12 cellular contexts compared by ENCODE assay signal in genomic region chr1:89311757-89312156, GRCh38. TPM values are rescaled to one million over a fixed set of nuclear protein-coding genes. Genes with fewer than 3 reads are reported as not detected.
A peak's percentile ranks its signal among the peaks of the same experiment; 100 is the strongest.
DNase-seq lines count a peak whose midpoint lies in the region; ATAC-seq, FAIRE-seq and TF ChIP-seq lines count a peak whose summit lies in the region.
"Had no signal": no experiment of that assay in that cellular context is flagged by ENCODE, and none has a peak within 500 bp of the region (broad histone marks: within the 10 kb centered on the region; RNA-seq: fewer than 3 reads in every experiment).

No MANE protein-coding gene starts in this region.

- TF ChIP-seq RAD21 in GM12878 (IDR thresholded peaks at IDR 0.05; ENCODE audit: insufficient read depth, low read depth, low read length), result no peak

- SMC1A ChIA-PET in GM12878 (lab: Charles Lee; ENCODE audit: uncharacterized antibody, unreplicated experiment), result interaction anchor here (0.9 to 3.0 kb wide), 7 partner anchors 11 to 301 kb away, joined by 3 to 21 read pairs (median 6); no protein-coding TSS in a partner anchor

- no peak for TF ChIP-seq POLR2A in GM12878 (IDR thresholded peaks at IDR 0.05; ENCODE audit: low read depth, low read length)

- in situ Hi-C loops in GM12878 (cut with MboI), result no loop called here

- no peak overlapping the region for H3K27ac Mint-ChIP-seq in mesothelial cell of epicardium

- peak; percentile 42 for ATAC-seq in HG03175 (IDR thresholded peaks at IDR 0.05; ENCODE audit: unreplicated experiment)
- ATAC-seq in GM12878, result peak; percentile 57
- peak; percentile 19 for ATAC-seq in mucosa of descending colon

- no peak overlapping the region for H3K9ac ChIP-seq in GM12878 (ENCODE audit: control insufficient read depth, insufficient read depth, low read length)

- no peak overlapping the region for H3K4me3 Mint-ChIP-seq in mesothelial cell of epicardium

- 43% methylated on average over 4 of the region's 4 CpGs for WGBS in GM12878 (ENCODE audit: insufficient coverage, insufficient replicate concordance, low lambda C conversion rate, missing lambda C conversion rate)

- TF ChIP-seq EP300 in GM12878 (IDR thresholded peaks at IDR 0.05; ENCODE audit: borderline replicate concordance in 1 of 2, control insufficient read depth in 1 of 2, low read depth in 2 of 2, low read length in 2 of 2), result no peak

- H3K36me3 ChIP-seq in GM12878 (ENCODE audit: control insufficient read depth in 2 of 2, insufficient read depth in 2 of 2, low read length in 1 of 2), result no peaks in the 10 kb centered on the region
- H3K36me3 ChIP-seq in mucosa of descending colon (ENCODE audit: low read depth), result no peaks in the 10 kb centered on the region

- H3K9me3 Mint-ChIP-seq in mesothelial cell of epicardium, result peaks cover 5% of the 10 kb centered on the region

- POLR2A ChIA-PET in GM12878 (lab: Charles Lee), result no interaction called here

- CTCF ChIA-PET in GM12878 (lab: Yijun Ruan, JAX), result interaction anchor here (0.6 to 1.5 kb wide), 2 partner anchors 226 to 562 kb away, joined by 3 read pairs; no protein-coding TSS in a partner anchor

- DNase-seq in ELF-1 (ENCODE audit: low read depth, low spot score) (peak; percentile 16), GM12878 (ENCODE audit: low read depth, low spot score) (no peak), mucosa of descending colon (no peak), iPS-NIHi7 (ENCODE audit: extremely low spot score) (no peak), mesothelial cell of epicardium (ENCODE audit: low spot score in 2 of 2, unreplicated experiment in 2 of 2) (no peak), NCI-H2196 (lab: John Stamatoyannopoulos, UW; ENCODE audit: unreplicated experiment) (no peak), NCI-H1436 treated with DMSO at 0.1 percent for 48 hours (lab: John Stamatoyannopoulos, UW) (no peak)
- DNase-seq: effector memory CD4-positive, alpha-beta T cell; midbrain; stimulated activated CD4-positive, alpha-beta T cell treated with anti-CD3 and anti-CD28 coated beads, Interleukin-4, amount 100 ng/mL, for 4 hours had no signal

- BruUV-seq in GM12878 (replicated peaks; lab: Mats Ljungman, UMichigan), result no TSS peak

- intact Hi-C loops in GM12878 (cut with micrococcal nuclease; ENCODE audit: unreplicated experiment), result loop anchor here (5.0 kb wide), 1 partner anchor 46 kb away; no protein-coding TSS in a partner anchor
- intact Hi-C loops in mucosa of descending colon (cut with DNase I, micrococcal nuclease), result no loop called here

- H3K4me1 ChIP-seq in GM12878 (ENCODE audit: control insufficient read depth, insufficient read depth, low read length) (peaks cover 12% of the 10 kb centered on the region; the same call in 1 of the 2 replicates), mucosa of descending colon (ENCODE audit: low read depth) (no peaks in the 10 kb centered on the region)

- peaks cover 3% of the 10 kb centered on the region; the same call in 2 of the 3 replicates for H3K9me3 ChIP-seq in GM12878 (replicated peaks; ENCODE audit: control insufficient read depth, insufficient read depth, low read length)
- H3K9me3 ChIP-seq in mucosa of descending colon, result peaks cover 6% of the 10 kb centered on the region

- H3K27ac ChIP-seq in GM12878 (ENCODE audit: control insufficient read depth, insufficient read depth), result no peak overlapping the region

- no peaks in the 10 kb centered on the region for H3K79me2 ChIP-seq in GM12878 (ENCODE audit: control insufficient read depth, insufficient read depth, low read length)

- RAD21 ChIA-PET in GM12878 (lab: Charles Lee; ENCODE audit: unreplicated experiment), result interaction anchor here (1.0 to 1.6 kb wide), 3 partner anchors 112 to 300 kb away, joined by 3 to 5 read pairs (median 3); no protein-coding TSS in a partner anchor

- no peaks in the 10 kb centered on the region for H3K27me3 ChIP-seq in GM12878 (replicated peaks in 1 of 2; ENCODE audit: control insufficient read depth in 2 of 2, insufficient read depth in 2 of 2, low read length in 1 of 2)

- no peak overlapping the region for H3K4me2 ChIP-seq in GM12878 (ENCODE audit: control insufficient read depth, insufficient read depth)

- H4K20me1 ChIP-seq in GM12878 (ENCODE audit: control insufficient read depth, insufficient read depth), result no peaks in the 10 kb centered on the region

- TF ChIP-seq CTCF in GM12878 (IDR thresholded peaks at IDR 0.05 in 2 of 3, conservative IDR thresholded peaks at IDR 0.05 in 1 of 3; ENCODE audit: control insufficient read depth in 2 of 3, extremely low read depth in 1 of 3, insufficient read depth in 1 of 3, low read depth in 3 of 3, low read length in 3 of 3) (no peak), mucosa of descending colon (IDR thresholded peaks at IDR 0.05) (no peak), mesothelial cell of epicardium (IDR thresholded peaks at IDR 0.05; ENCODE audit: unreplicated experiment) (no peak)

- no peak overlapping the region for H3K4me3 ChIP-seq in GM12878
- no peak overlapping the region for H3K4me3 ChIP-seq in mucosa of descending colon

- no peaks in the 10 kb centered on the region for H3K36me3 Mint-ChIP-seq in mesothelial cell of epicardium

- peaks cover 4% of the 10 kb centered on the region for H3K4me1 Mint-ChIP-seq in mesothelial cell of epicardium

- H2AFZ ChIP-seq in GM12878 (ENCODE audit: control insufficient read depth, low read depth, low read length), result peak overlapping the region; percentile 39; the same call in 1 of the 2 replicates

- H3K27me3 Mint-ChIP-seq in mesothelial cell of epicardium (ENCODE audit: low read depth), result no peaks in the 10 kb centered on the region

- FAIRE-seq in GM12878 (lab: Jason Lieb, UNC), result no peak
- FAIRE-seq: HTR-8/SVneo had no signal

TF ChIP-seq in GM12878, 131 proteins besides CTCF, POLR2A, EP300 and RAD21 (continues in another document):
- no peak for TF ChIP-seq CEBPZ (IDR thresholded peaks at IDR 0.05; ENCODE audit: low read depth, low read length)

RNA-seq across cellular contexts. Expression of gene GBP5, which starts 39.1 kb away (rescaled TPM):
- 2.9 and 3.5 TPM in 2 replicates for total RNA-seq in GM12878 (2013; cell fraction: nucleolus; rRNA removed)
- total RNA-seq in GM12878 (2014; rRNA removed) (0.17 and 0.60 TPM in 2 replicates), GM12878 (2014; rRNA removed; fragmentation: Illumina TruSeq; extraction: Trizol) (0.40 and 0.74 TPM in 2 replicates), GM12878 (2021) (0.44 and 0.56 TPM in 2 replicates), mucosa of descending colon (1 to 10 TPM; 2.1 to 7.3 (median 3.3) TPM), mesothelial cell of epicardium (not detected in 3 replicates)
- 1.3 TPM for polyA plus RNA-seq in GM12878 (2011; ENCODE audit: low read depth)
- polyA plus RNA-seq in GM12878 (2011; rRNA removed) (0.50 and 0.53 TPM in 2 replicates), GM12878 (2014; fragmentation: Illumina TruSeq; extraction: Trizol) (0.31 and 0.78 TPM in 2 replicates), GM12878 (2014; fragmentation: Nextera tagmentation; extraction: Ambion mirVana) (under 1 TPM; 0.29 to 0.55 TPM), GM12878 (2014; rRNA removed) (0.37 and 0.72 TPM in 2 replicates), GM12878 (2016; fragmentation: Nextera tagmentation; extraction: Ambion mirVana) (1 to 10 TPM in 1 of 2 experiments, under 1 TPM in 1; 0.35 to 1.0 TPM)
- polyA plus RNA-seq in GM12878 (2011; cell fraction: cytosol; rRNA removed), result 0.13 and 0.20 TPM in 2 replicates
- 0.51 TPM in 2 replicates for polyA plus RNA-seq in GM12878 (2011; cell fraction: nucleus; rRNA removed)
- 1.8 TPM in 2 replicates for polyA plus RNA-seq in GM12878 (2012)
- polyA minus RNA-seq in GM12878 (2011; rRNA and poly(A)+ RNA removed), result 0.26 and 0.73 TPM in 2 replicates
- polyA minus RNA-seq in GM12878 (2011; cell fraction: cytosol; rRNA and poly(A)+ RNA removed), result not detected in 2 replicates
- 0.19 and 0.36 TPM in 2 replicates for polyA minus RNA-seq in GM12878 (2011; cell fraction: nucleus; rRNA and poly(A)+ RNA removed)

RNA-seq across cellular contexts. Expression of gene GBP6, which starts 52.1 kb away (rescaled TPM):
- total RNA-seq in GM12878 (2013; cell fraction: nucleolus; rRNA removed), result 3.0 and 3.4 TPM in 2 replicates
- total RNA-seq in GM12878 (2014; rRNA removed) (not detected in 2 replicates), GM12878 (2014; rRNA removed; fragmentation: Illumina TruSeq; extraction: Trizol) (0.04 TPM in 1 of 2 replicates, not detected in the other), GM12878 (2021) (not detected in 2 replicates), mucosa of descending colon (under 1 TPM in 1 of 3 donors, not detected in 2; 0.09 TPM), mesothelial cell of epicardium (0.07 to 0.13 TPM (median 0.09 TPM) in 3 replicates)
- polyA plus RNA-seq in GM12878 (2011; ENCODE audit: low read depth), result not detected
- polyA plus RNA-seq in GM12878 (2011; rRNA removed) (2.7 and 3.5 TPM in 2 replicates), GM12878 (2014; fragmentation: Illumina TruSeq; extraction: Trizol) (not detected in 2 replicates), GM12878 (2014; fragmentation: Nextera tagmentation; extraction: Ambion mirVana) (under 1 TPM in 1 of 2 experiments, not detected in 1; 0.05 TPM), GM12878 (2014; rRNA removed) (0.03 TPM in 1 of 2 replicates, not detected in the other), GM12878 (2016; fragmentation: Nextera tagmentation; extraction: Ambion mirVana) (not detected)
- polyA plus RNA-seq in GM12878 (2011; cell fraction: cytosol; rRNA removed), result 1.6 TPM in 2 replicates
- 1.2 and 1.5 TPM in 2 replicates for polyA plus RNA-seq in GM12878 (2011; cell fraction: nucleus; rRNA removed)
- polyA plus RNA-seq in GM12878 (2012), result 0.09 and 0.17 TPM in 2 replicates
- polyA minus RNA-seq in GM12878 (2011; rRNA and poly(A)+ RNA removed), result 3.1 and 3.5 TPM in 2 replicates
- polyA minus RNA-seq in GM12878 (2011; cell fraction: cytosol; rRNA and poly(A)+ RNA removed), result 1.0 and 1.5 TPM in 2 replicates
- polyA minus RNA-seq in GM12878 (2011; cell fraction: nucleus; rRNA and poly(A)+ RNA removed), result 1.1 and 1.9 TPM in 2 replicates
